In genomic region chr2:152042636-152043615, GRCh38 we compare ENCODE assay signal across 25 cellular contexts. TPM values are rescaled to one million over a fixed set of nuclear protein-coding genes. Genes with fewer than 3 reads are reported as not detected.
DNase-seq lines count a peak whose midpoint lies in the region; ATAC-seq and TF ChIP-seq lines count a peak whose summit lies in the region.
"Had no signal": no experiment of that assay in that cellular context is flagged by ENCODE, and none has a peak within 500 bp of the region (broad histone marks: within the 10 kb centered on the region; RNA-seq: fewer than 3 reads in every experiment).

No MANE protein-coding gene starts in this region.

- H3K27me3 ChIP-seq in GM23338 (ENCODE audit: insufficient read depth) (no peaks in the 10 kb centered on the region), OCI-LY3 (ENCODE audit: low read depth, low read length) (no peaks in the 10 kb centered on the region), neuronal stem cell (ENCODE audit: control insufficient read depth in 3 of 3, insufficient read depth in 3 of 3, low read depth in 1 of 3, low read length in 3 of 3) (no peaks in the 10 kb centered on the region)
- H3K27me3 ChIP-seq: hepatocyte, ovary, right lobe of liver had no signal

- no peak overlapping the region for H2BK120ac ChIP-seq in neuronal stem cell (ENCODE audit: low read depth, low read length)

- no peak overlapping the region for H3K18ac ChIP-seq in neuronal stem cell (ENCODE audit: low read length)

- H3K79me1 ChIP-seq in neuronal stem cell (ENCODE audit: low read depth, low read length), result no peaks in the 10 kb centered on the region

- H3K79me2 ChIP-seq in GM23338 (replicated peaks; ENCODE audit: insufficient read depth), result no peaks in the 10 kb centered on the region; the same call in 1 of the 2 replicates
- H3K79me2 ChIP-seq in OCI-LY3 (ENCODE audit: low read length), result no peaks in the 10 kb centered on the region
- H3K79me2 ChIP-seq: hepatocyte had no signal

- TF ChIP-seq CTCF in GM23338 (conservative IDR thresholded peaks at IDR 0.05; ENCODE audit: low read depth in 2 of 2), result no peak
- TF ChIP-seq CTCF in OCI-LY3 (IDR thresholded peaks at IDR 0.05; ENCODE audit: low read depth, low read length), result no peak

- H3K4me3 Mint-ChIP-seq in GM23338, result no peak overlapping the region
- no peak overlapping the region for H3K4me3 Mint-ChIP-seq in natural killer cell treated with Interleukin-12 subunit alpha and Interleukin-12 subunit beta and Interleukin-15 and Interleukin-18, amount 100 ng/mL, for 72 hours
- H3K4me3 Mint-ChIP-seq: activated naive CD8-positive, alpha-beta T cell treated with anti-CD3 and anti-CD28 coated beads, Interleukin-2, amount 50 U/mL, for 24 hours; naive B cell had no signal

- no peak overlapping the region for H2BK12ac ChIP-seq in neuronal stem cell (ENCODE audit: low read length)

- no peak overlapping the region for H3K23ac ChIP-seq in neuronal stem cell (ENCODE audit: low read depth, low read length, poor library complexity)

- H3K36me3 ChIP-seq in GM23338 (ENCODE audit: insufficient read depth) (no peaks in the 10 kb centered on the region), OCI-LY3 (replicated peaks; ENCODE audit: low read depth, low read length) (no peaks in the 10 kb centered on the region), neuronal stem cell (replicated peaks in 1 of 2; ENCODE audit: control insufficient read depth in 2 of 2, insufficient read depth in 2 of 2, low read length in 2 of 2) (no peaks in the 10 kb centered on the region)
- H3K36me3 ChIP-seq: ovary, right lobe of liver had no signal

- no peak overlapping the region for H4K91ac ChIP-seq in neuronal stem cell (ENCODE audit: low read depth, low read length, poor library complexity)

- no peak overlapping the region for H3K4me3 ChIP-seq in GM23338
- peak overlapping the region; percentile 61 for H3K4me3 ChIP-seq in OCI-LY3 (ENCODE audit: low read length)
- H3K4me3 ChIP-seq in neuronal stem cell (ENCODE audit: low read length in 2 of 2), result no peak overlapping the region
- H3K4me3 ChIP-seq: hepatocyte, ovary, right lobe of liver had no signal

- no peaks in the 10 kb centered on the region for H3K9me3 Mint-ChIP-seq in GM23338
- no peaks in the 10 kb centered on the region for H3K9me3 Mint-ChIP-seq in natural killer cell treated with Interleukin-12 subunit alpha and Interleukin-12 subunit beta and Interleukin-15 and Interleukin-18, amount 100 ng/mL, for 72 hours
- H3K9me3 Mint-ChIP-seq: activated naive CD8-positive, alpha-beta T cell treated with anti-CD3 and anti-CD28 coated beads, Interleukin-2, amount 50 U/mL, for 24 hours; naive B cell had no signal

- no peaks in the 10 kb centered on the region; the same call in 1 of the 2 replicates for H3K9me2 ChIP-seq in GM23338 (ENCODE audit: insufficient read depth)

- H3K4me1 ChIP-seq in GM23338 (ENCODE audit: insufficient read depth) (peaks cover 16% of the 10 kb centered on the region), OCI-LY3 (ENCODE audit: low read length) (peaks cover 37% of the 10 kb centered on the region), neuronal stem cell (ENCODE audit: control insufficient read depth in 2 of 2, insufficient read depth in 1 of 2, low read depth in 1 of 2, low read length in 2 of 2) (peaks cover 11 to 23% of the 10 kb centered on the region in 2 donors)
- H3K4me1 ChIP-seq: right lobe of liver had no signal

- H3K14ac ChIP-seq in neuronal stem cell (ENCODE audit: low read length), result no peak overlapping the region

- peak; percentile 69 for DNase-seq in GM23338 (ENCODE audit: low spot score)
- DNase-seq in ecto neural progenitor cell (ENCODE audit: low spot score), result peak; percentile 56
- DNase-seq in neuronal stem cell (ENCODE audit: low spot score), result peak; percentile 42
- no peak for DNase-seq in cerebellar cortex (ENCODE audit: low spot score)
- DNase-seq in NCI-H82 (lab: John Stamatoyannopoulos, UW), result no peak
- no peak for DNase-seq in natural killer cell treated with Interleukin-12 subunit alpha and Interleukin-12 subunit beta and Interleukin-15 and Interleukin-18, amount 100 ng/mL, for 72 hours (ENCODE audit: low spot score)
- no peak for DNase-seq in anterior cingulate cortex (lab: John Stamatoyannopoulos, UW)
- DNase-seq: activated CD4-positive, alpha-beta T cell treated with anti-CD3 and anti-CD28 coated beads, Interleukin-2, amount 50 U/mL, for 4 hours; activated CD8-positive, alpha-beta memory T cell treated with anti-CD3 and anti-CD28 coated beads, Interleukin-2, amount 50 U/mL, for 48 hours; activated effector memory CD4-positive, alpha-beta T cell treated with Interleukin-2 at 50 U/mL for 16 hours; activated naive CD8-positive, alpha-beta T cell treated with anti-CD3 and anti-CD28 coated beads, Interleukin-2, amount 50 U/mL, for 24 hours; DMS 273 treated with DMSO at 0.1 percent for 48 hours; GDM1; islet precursor cell; mesenchymal stem cell; naive B cell; NCI-H1417; NCI-H524; ovary; right lobe of liver; SHP77 treated with DMSO at 0.1 percent for 48 hours; T-helper 1 cell had no signal

- H3K36me3 Mint-ChIP-seq in GM23338 (ENCODE audit: low read depth), result no peaks in the 10 kb centered on the region
- no peaks in the 10 kb centered on the region for H3K36me3 Mint-ChIP-seq in natural killer cell treated with Interleukin-12 subunit alpha and Interleukin-12 subunit beta and Interleukin-15 and Interleukin-18, amount 100 ng/mL, for 72 hours
- H3K36me3 Mint-ChIP-seq: naive B cell had no signal

- H4K8ac ChIP-seq in neuronal stem cell (ENCODE audit: low read depth, low read length), result no peak overlapping the region

- H3K27ac ChIP-seq in GM23338 (ENCODE audit: low read depth) (no peak overlapping the region), OCI-LY3 (ENCODE audit: low read length) (no peak overlapping the region), neuronal stem cell (replicated peaks; ENCODE audit: low read length) (no peak overlapping the region)
- H3K27ac ChIP-seq: C4-2B, hepatocyte, ovary, right lobe of liver had no signal

- no peak overlapping the region for H2BK15ac ChIP-seq in neuronal stem cell (ENCODE audit: low read length)

- H3K9me3 ChIP-seq in OCI-LY3 (ENCODE audit: insufficient read depth, low read length), result no peaks in the 10 kb centered on the region
- peaks cover 0 to 1% of the 10 kb centered on the region in 2 donors for H3K9me3 ChIP-seq in neuronal stem cell (replicated peaks in 1 of 2; ENCODE audit: control insufficient read depth in 2 of 2, insufficient read depth in 1 of 2, low read depth in 1 of 2, low read length in 2 of 2)
- H3K9me3 ChIP-seq: ovary, right lobe of liver had no signal

- no peaks in the 10 kb centered on the region for H3F3A ChIP-seq in GM23338 (replicated peaks; ENCODE audit: low read depth)

- H3K4me2 ChIP-seq in GM23338 (no peak overlapping the region), OCI-LY3 (ENCODE audit: low read length) (peak overlapping the region; percentile 78), neuronal stem cell (ENCODE audit: insufficient read depth, low read length, poor library complexity, severe bottlenecking) (no peak overlapping the region)
- H3K4me2 ChIP-seq: hepatocyte had no signal

- H2AK5ac ChIP-seq in neuronal stem cell (ENCODE audit: low read depth, low read length), result no peak overlapping the region

- H3K4ac ChIP-seq in neuronal stem cell (ENCODE audit: low read length), result no peak overlapping the region

- H3K9ac ChIP-seq in OCI-LY3 (ENCODE audit: low read length) (no peak overlapping the region; the same call in 1 of the 2 replicates), neuronal stem cell (ENCODE audit: low read depth, low read length, poor library complexity) (no peak overlapping the region)

- no peak overlapping the region for H2BK5ac ChIP-seq in neuronal stem cell (ENCODE audit: low read length)

- H3K27ac Mint-ChIP-seq in GM23338, result 0 out of 2 replicates have a peak overlapping the region, but pooled peaks have one; percentile 13
- H3K27ac Mint-ChIP-seq in natural killer cell treated with Interleukin-12 subunit alpha and Interleukin-12 subunit beta and Interleukin-15 and Interleukin-18, amount 100 ng/mL, for 72 hours, result no peak overlapping the region
- H3K27ac Mint-ChIP-seq: activated naive CD8-positive, alpha-beta T cell treated with anti-CD3 and anti-CD28 coated beads, Interleukin-2, amount 50 U/mL, for 24 hours had no signal

- H4K20me1 ChIP-seq in GM23338 (replicated peaks; ENCODE audit: insufficient read depth) (no peaks in the 10 kb centered on the region), OCI-LY3 (ENCODE audit: insufficient read depth, low read length) (no peaks in the 10 kb centered on the region)

- WGBS in neuronal stem cell (ENCODE audit: extremely low coverage in 2 of 2, insufficient read length in 2 of 2, insufficient replicate concordance in 1 of 2), 2 donors, result no CpG with 5 or more reads among the region's 16 CpGs

- H3K27me3 Mint-ChIP-seq in GM23338 (ENCODE audit: insufficient read depth, low read depth, poor library complexity), result peaks cover 3% of the 10 kb centered on the region
- H3K27me3 Mint-ChIP-seq in natural killer cell treated with Interleukin-12 subunit alpha and Interleukin-12 subunit beta and Interleukin-15 and Interleukin-18, amount 100 ng/mL, for 72 hours, result peaks cover 4 to 9% of the 10 kb centered on the region in 2 donors
- H3K27me3 Mint-ChIP-seq: activated naive CD8-positive, alpha-beta T cell treated with anti-CD3 and anti-CD28 coated beads, Interleukin-2, amount 50 U/mL, for 24 hours; naive B cell had no signal

- ATAC-seq in GM23338, result no peak; the same call in 2 of the 3 replicates
- no peak for ATAC-seq in natural killer cell treated with Interleukin-12 subunit alpha and Interleukin-12 subunit beta and Interleukin-15 and Interleukin-18, amount 100 ng/mL, for 72 hours
- ATAC-seq: activated naive CD8-positive, alpha-beta T cell treated with anti-CD3 and anti-CD28 coated beads, Interleukin-2, amount 50 U/mL, for 24 hours; right lobe of liver had no signal

- H3K4me1 Mint-ChIP-seq in GM23338, result peaks cover 35% of the 10 kb centered on the region
- no peaks in the 10 kb centered on the region for H3K4me1 Mint-ChIP-seq in natural killer cell treated with Interleukin-12 subunit alpha and Interleukin-12 subunit beta and Interleukin-15 and Interleukin-18, amount 100 ng/mL, for 72 hours (ENCODE audit: low read depth in 2 of 2)

- no peak overlapping the region for H2AFZ ChIP-seq in GM23338
- peak overlapping the region; percentile 60 for H2AFZ ChIP-seq in OCI-LY3 (ENCODE audit: low read depth, low read length)
- peak overlapping the region; percentile 33 for H2AFZ ChIP-seq in neuronal stem cell (ENCODE audit: low read length)
- H2AFZ ChIP-seq: hepatocyte had no signal

TF ChIP-seq in GM23338, 12 proteins besides CTCF, POLR2A, EP300 and RAD21 (continues in another document):
- no peak for TF ChIP-seq STAT1 (IDR thresholded peaks at IDR 0.05; ENCODE audit: unreplicated experiment)
- TF ChIP-seq ZNF331 (CRISPR knock-in tag; IDR thresholded peaks at IDR 0.05; ENCODE audit: low read depth), result no peak

RNA-seq across cellular contexts. Expression of gene CACNB4, which starts 55.9 kb away (rescaled TPM):
- total RNA-seq in GM23338 (2014; rRNA removed; shearing (Covaris generic)), result 7.6 and 9.8 TPM in 2 replicates
- polyA plus RNA-seq in GM23338 (2016; fragmentation: Nextera tagmentation; extraction: Ambion mirVana), result 2.7 and 4.0 TPM in 2 replicates
- 3.3 TPM for polyA plus RNA-seq in neuronal stem cell (2013, experiment 1 of 2)
- polyA plus RNA-seq in neuronal stem cell (2013, experiment 2 of 2), result 3.7 TPM
- total RNA-seq in natural killer cell treated with Interleukin-12 subunit alpha and Interleukin-12 subunit beta and Interleukin-15 and Interleukin-18, amount 100 ng/mL, for 72 hours, result under 1 TPM; 0.40 to 0.64 TPM

Comparison
In these comparisons a context has a peak if more than half of its experiments do, and no peak if none do; other contexts are left out.
1. DNase-seq: peak in GM23338 (single experiment), ecto neural progenitor cell (single experiment) and neuronal stem cell (single experiment); none in cerebellar cortex (single experiment), NCI-H82 (single experiment), natural killer cell treated with Interleukin-12 subunit alpha and Interleukin-12 subunit beta and Interleukin-15 and Interleukin-18, amount 100 ng/mL, for 72 hours (single experiment) and anterior cingulate cortex (0 of 58).